Comparison of ENCODE assay signal across 33 cellular contexts in the genomic region with DNA sequence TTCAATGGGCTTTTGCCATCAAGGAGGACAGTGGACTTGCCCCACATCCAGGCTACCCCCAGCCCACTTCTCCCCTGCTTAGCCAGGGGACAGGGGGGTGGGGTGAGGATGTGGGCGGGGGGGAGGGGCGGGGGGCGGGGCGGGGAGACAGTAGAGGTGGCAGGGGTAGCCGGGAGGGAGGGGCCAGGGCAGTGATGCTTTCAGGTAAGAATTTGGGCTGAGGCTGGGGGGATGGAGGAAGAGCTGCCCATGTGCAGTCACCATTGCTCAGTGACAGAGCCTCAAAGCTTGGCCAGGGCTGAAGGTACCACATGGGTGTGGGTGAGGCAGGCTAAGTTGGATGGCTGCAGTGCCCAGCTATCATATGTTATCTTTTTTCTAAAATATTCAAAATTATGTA.
"Had no signal": no experiment of that assay in that cellular context is flagged by ENCODE, and none has a peak within 500 bp of the region (broad histone marks: within the 10 kb centered on the region; RNA-seq: fewer than 3 reads in every experiment).

No MANE protein-coding gene starts in this region.

- H3K27ac ChIP-seq: adrenal gland, body of pancreas, breast epithelium, KMS-11, Peyer's patch, SJSA1 had no signal

- ATAC-seq: activated naive CD4-positive, alpha-beta T cell treated with anti-CD3 and anti-CD28 coated beads, Interleukin-2, amount 50 U/mL, for 72 hours; activated T-cell treated with anti-CD3 and anti-CD28 coated beads, Interleukin-2, amount 50 U/mL, for 4 hours; body of pancreas; PC-3 had no signal

- H3K27me3 ChIP-seq: adrenal gland, body of pancreas, breast epithelium, Peyer's patch had no signal

- H3K4me3 ChIP-seq: adrenal gland, body of pancreas, breast epithelium, Peyer's patch, SJSA1 had no signal

- H3K9ac ChIP-seq: KMS-11, SK-N-SH had no signal

- H3K9me3 ChIP-seq: adrenal gland, body of pancreas, breast epithelium, Peyer's patch, SJSA1, SK-N-SH had no signal

- H3K36me3 ChIP-seq: adrenal gland, breast epithelium, Peyer's patch, SJSA1 had no signal

- H3K4me2 ChIP-seq: KMS-11, SK-N-SH had no signal

- FAIRE-seq: astrocyte had no signal

- DNase-seq: activated B cell treated with CpG ODN at 0.5 μM for 24 hours; activated CD4-positive, alpha-beta memory T cell treated with anti-CD3 and anti-CD28 coated beads for 36 hours; activated CD4-positive, alpha-beta T cell treated with anti-CD3 and anti-CD28 coated beads for 4 hours; activated CD4-positive, alpha-beta T cell treated with anti-CD3 and anti-CD28 coated beads, Interleukin-2, amount 50 U/mL, for 1 hour; activated CD4-positive, CD25-positive, alpha-beta regulatory T cell treated with anti-CD3 and anti-CD28 coated beads, Interleukin-2, amount 50 U/mL, for 72 hours; activated CD8-positive, alpha-beta memory T cell treated with anti-CD3 and anti-CD28 coated beads, Interleukin-2, amount 50 U/mL, for 4 hours; activated gamma-delta T cell treated with Interleukin-2 at 50 U/mL for 16 hours; activated naive CD4-positive, alpha-beta T cell treated with anti-CD3 and anti-CD28 coated beads for 36 hours; activated T-cell treated with anti-CD3 and anti-CD28 coated beads for 4 hours; activated T-cell treated with anti-CD3 and anti-CD28 coated beads, Interleukin-2, amount 50 U/mL, for 4 hours; adrenal gland; body of pancreas; MM.1S; MV-4-11; NCI-H1092; NCI-H1436 treated with DMSO at 0.1 percent for 48 hours; NCI-H187; NCI-H2029 treated with DMSO at 0.1 percent for 48 hours; NCI-H2107; NCI-H226; NCI-H446 treated with DMSO at 0.1 percent for 48 hours; NCI-H524; NCI-H69; PC-3; Peyer's patch; RPMI8226; SHP77 treated with DMSO at 0.1 percent for 48 hours; SK-N-SH had no signal

- H3K4me1 ChIP-seq: adrenal gland, breast epithelium, SJSA1 had no signal
